In the genomic region with DNA sequence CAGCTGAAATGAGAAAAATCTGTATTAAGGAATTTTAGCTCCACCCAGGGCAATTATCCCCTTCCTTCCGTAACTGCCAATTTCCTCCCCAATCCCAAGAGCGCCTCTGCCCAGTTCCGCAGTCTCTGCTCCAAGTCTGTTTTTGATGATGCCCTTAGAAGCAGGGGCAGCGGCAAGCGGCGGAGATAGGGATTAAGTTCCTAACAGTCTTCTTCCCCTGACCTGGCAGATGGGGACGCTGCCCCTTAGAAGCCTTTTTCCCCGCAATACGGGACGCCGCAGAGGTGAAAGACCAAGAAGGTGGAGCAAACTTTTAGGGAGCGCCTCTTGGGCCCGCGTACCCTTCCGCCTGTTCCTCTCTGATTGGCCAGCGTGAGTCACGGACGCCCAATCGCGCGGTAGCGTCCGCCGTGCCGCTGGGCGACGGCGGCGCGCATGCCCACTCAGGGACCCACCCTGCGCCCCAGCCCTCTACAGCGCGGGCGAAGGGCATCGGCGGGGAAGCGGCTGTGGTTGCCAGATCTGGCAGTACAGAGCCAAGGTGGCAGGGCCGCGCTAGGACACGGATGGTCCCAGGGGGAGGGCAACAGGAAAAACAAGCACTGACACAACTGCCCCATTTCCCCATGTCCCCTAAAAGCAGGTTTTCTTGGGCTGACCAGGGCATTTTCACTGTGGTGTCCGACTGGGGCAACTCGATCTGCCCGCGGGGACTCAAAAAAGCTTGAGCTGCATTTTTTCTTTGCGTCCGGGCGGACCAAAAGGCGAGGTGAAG, we compare ENCODE assay signal across 1 cellular context.
TF ChIP-seq lines count a peak whose summit lies in the region.

No MANE protein-coding gene starts in this region.

TF ChIP-seq in IMR-90, 13 proteins besides CTCF, POLR2A, EP300 and RAD21 (continued from another document):
- TF ChIP-seq CEBPB (IDR thresholded peaks at IDR 0.05; ENCODE audit: low read depth, low read length) = no peak
